Comparison of ENCODE assay signal across 8 cellular contexts in the genomic region with DNA sequence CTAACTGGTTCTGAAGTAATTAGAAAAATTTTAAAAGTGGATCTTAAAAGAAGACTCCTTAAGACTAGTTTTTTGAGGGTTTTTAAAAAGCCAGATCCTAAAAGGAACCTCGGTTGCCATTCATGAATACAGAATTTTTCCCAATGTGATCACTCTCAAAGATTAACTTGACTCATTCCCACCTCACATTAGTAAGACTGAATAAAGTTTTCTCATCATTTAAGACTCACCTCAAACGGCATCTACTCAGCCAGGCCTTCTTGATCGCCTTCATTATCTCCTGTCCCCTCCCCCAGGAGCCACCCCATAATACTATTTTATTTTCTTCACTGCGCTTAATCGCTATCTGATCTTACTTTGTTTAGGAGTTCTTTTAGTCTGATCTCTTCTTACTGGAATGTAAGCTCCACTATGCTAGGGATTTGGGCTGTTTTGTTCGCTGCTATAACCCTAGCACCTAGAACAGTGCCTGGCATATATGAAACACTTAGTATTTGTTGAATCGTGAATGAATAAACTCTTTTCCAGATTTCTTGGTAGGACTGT. TPM values are rescaled to one million over a fixed set of nuclear protein-coding genes. Genes with fewer than 3 reads are reported as not detected.
DNase-seq lines count a peak whose midpoint lies in the region; ATAC-seq, FAIRE-seq and TF ChIP-seq lines count a peak whose summit lies in the region.

No MANE protein-coding gene starts in this region.

- peak overlapping the region; percentile 14 for H3K27ac Mint-ChIP-seq in activated T-helper 1 cell treated with anti-CD3 and anti-CD28 coated beads, Interleukin-12 subunit alpha, Interleukin-12 subunit beta, Interleukin-2, Interleukin-4 antibody, amounts not matched to agents 30 ng/mL and 10 ng/mL and 1 ng/mL, durations not matched to agents 14 hours and 24 hours and 36 hours

- H3K4me3 ChIP-seq in gastroesophageal sphincter (peak overlapping the region; percentile 82 to 98), skeletal muscle satellite cell (ENCODE audit: low read length) (peak overlapping the region; percentile 90)

- DNase-seq in H54 (ENCODE audit: insufficient read length, low spot score) = no peak
- DNase-seq in activated T-helper 1 cell treated with anti-CD3 and anti-CD28 coated beads, Interleukin-12 subunit alpha, Interleukin-12 subunit beta, Interleukin-2, Interleukin-4 antibody, amounts not matched to agents 30 ng/mL and 10 ng/mL and 1 ng/mL, durations not matched to agents 14 hours and 24 hours and 36 hours (ENCODE audit: low spot score) = no peak
- DNase-seq in NCI-H524 (lab: John Stamatoyannopoulos, UW) = no peak
- no peak for DNase-seq in GM03348 (ENCODE audit: low spot score)
- no peak for DNase-seq in SKM-1 treated with dmso at 0.1 percent for 144 hours (lab: John Stamatoyannopoulos, UW; ENCODE audit: unreplicated experiment)

- H3K4me1 Mint-ChIP-seq in activated T-helper 1 cell treated with anti-CD3 and anti-CD28 coated beads, Interleukin-12 subunit alpha, Interleukin-12 subunit beta, Interleukin-2, Interleukin-4 antibody, amounts not matched to agents 30 ng/mL and 10 ng/mL and 1 ng/mL, durations not matched to agents 14 hours and 24 hours and 36 hours (ENCODE audit: low read depth) = peaks cover 39% of the 10 kb centered on the region

- peak; percentile 57 for FAIRE-seq in H54 (lab: Jason Lieb, UNC)

- peak overlapping the region in 3 of 4 donors; percentile 97 to 99 (median 98) for H3K27ac ChIP-seq in gastroesophageal sphincter

- peak overlapping the region; percentile 94 for H3K9ac ChIP-seq in skeletal muscle satellite cell (ENCODE audit: low read depth, low read length)

- H3K27me3 ChIP-seq in gastroesophageal sphincter (no peaks in the 10 kb centered on the region), skeletal muscle satellite cell (ENCODE audit: control insufficient read depth, insufficient read depth, low read length) (no peaks in the 10 kb centered on the region)

- WGBS in gastroesophageal sphincter (ENCODE audit: low coverage in 1 of 2), 2 donors = 64 to 66% methylated on average over 3 to 7 of the region's 7 CpGs

- peaks cover 12% of the 10 kb centered on the region for H3K27me3 Mint-ChIP-seq in activated T-helper 1 cell treated with anti-CD3 and anti-CD28 coated beads, Interleukin-12 subunit alpha, Interleukin-12 subunit beta, Interleukin-2, Interleukin-4 antibody, amounts not matched to agents 30 ng/mL and 10 ng/mL and 1 ng/mL, durations not matched to agents 14 hours and 24 hours and 36 hours (ENCODE audit: insufficient read depth)

- H3K36me3 Mint-ChIP-seq in activated T-helper 1 cell treated with anti-CD3 and anti-CD28 coated beads, Interleukin-12 subunit alpha, Interleukin-12 subunit beta, Interleukin-2, Interleukin-4 antibody, amounts not matched to agents 30 ng/mL and 10 ng/mL and 1 ng/mL, durations not matched to agents 14 hours and 24 hours and 36 hours (ENCODE audit: low read depth) = peaks cover 11% of the 10 kb centered on the region

- H3K36me3 ChIP-seq in gastroesophageal sphincter = no peaks in the 10 kb centered on the region
- no peaks in the 10 kb centered on the region for H3K36me3 ChIP-seq in skeletal muscle satellite cell (ENCODE audit: insufficient read depth, low read length)

- no peak for ATAC-seq in gastroesophageal sphincter
- ATAC-seq in GM21381 (IDR thresholded peaks at IDR 0.05; ENCODE audit: unreplicated experiment) = no peak

- H3K9me3 ChIP-seq in gastroesophageal sphincter = no peaks in the 10 kb centered on the region
- no peaks in the 10 kb centered on the region for H3K9me3 ChIP-seq in skeletal muscle satellite cell (replicated peaks; ENCODE audit: low read length)

- H3K9me3 Mint-ChIP-seq in activated T-helper 1 cell treated with anti-CD3 and anti-CD28 coated beads, Interleukin-12 subunit alpha, Interleukin-12 subunit beta, Interleukin-2, Interleukin-4 antibody, amounts not matched to agents 30 ng/mL and 10 ng/mL and 1 ng/mL, durations not matched to agents 14 hours and 24 hours and 36 hours = no peaks in the 10 kb centered on the region

- H3K4me1 ChIP-seq in gastroesophageal sphincter (peaks cover 0 to 47% (median 7%) of the 10 kb centered on the region in 3 donors), skeletal muscle satellite cell (ENCODE audit: control insufficient read depth, insufficient read depth, low read length) (peaks cover 15% of the 10 kb centered on the region)

- intact Hi-C loops in activated T-helper 1 cell treated with anti-CD3 and anti-CD28 coated beads, Interleukin-12 subunit alpha, Interleukin-12 subunit beta, Interleukin-2, Interleukin-4 antibody, amounts not matched to agents 30 ng/mL and 10 ng/mL and 1 ng/mL, durations not matched to agents 14 hours and 24 hours and 36 hours (cut with micrococcal nuclease) = loop anchor here (1.0 to 10.0 kb wide), 6 partner anchors 56 to 760 kb away; partner anchors contain the start of genes BTAF1, PCGF5, RPP30 and TNKS2

- H3K4me2 ChIP-seq in skeletal muscle satellite cell (ENCODE audit: low read length) = peak overlapping the region; percentile 84

- no peak for TF ChIP-seq CTCF in gastroesophageal sphincter (IDR thresholded peaks at IDR 0.05)

- no peak for TF ChIP-seq EP300 in gastroesophageal sphincter (IDR thresholded peaks at IDR 0.05)

- TF ChIP-seq POLR2A in H54 (IDR thresholded peaks at IDR 0.05; ENCODE audit: low read depth, low read length) (no peak), gastroesophageal sphincter (IDR thresholded peaks at IDR 0.05) (no peak)

- peak overlapping the region; percentile 90 for H3K4me3 Mint-ChIP-seq in activated T-helper 1 cell treated with anti-CD3 and anti-CD28 coated beads, Interleukin-12 subunit alpha, Interleukin-12 subunit beta, Interleukin-2, Interleukin-4 antibody, amounts not matched to agents 30 ng/mL and 10 ng/mL and 1 ng/mL, durations not matched to agents 14 hours and 24 hours and 36 hours

RNA-seq across cellular contexts. Expression of gene PCGF5, which starts 55.9 kb away (rescaled TPM):
- total RNA-seq in activated T-helper 1 cell treated with anti-CD3 and anti-CD28 coated beads, Interleukin-12 subunit alpha, Interleukin-12 subunit beta, Interleukin-2, Interleukin-4 antibody, amounts not matched to agents 30 ng/mL and 10 ng/mL and 1 ng/mL, durations not matched to agents 14 hours and 24 hours and 36 hours = 51.7 TPM in 2 replicates
- total RNA-seq in gastroesophageal sphincter = 10 to 100 TPM; 51.5 to 81.6 (median 66.1) TPM
- 20.1 and 20.3 TPM in 2 replicates for total RNA-seq in skeletal muscle satellite cell (2012; rRNA removed)
